ENCODE assay signal across 15 cellular contexts in genomic region chr1:237281481-237281880, GRCh38.
"Had no signal": no experiment of that assay in that cellular context is flagged by ENCODE, and none has a peak within 500 bp of the region (broad histone marks: within the 10 kb centered on the region; RNA-seq: fewer than 3 reads in every experiment).

No MANE protein-coding gene starts in this region.

- H3K4me3 ChIP-seq: lung, ovary, transverse colon had no signal

- H3K27me3 Mint-ChIP-seq: activated naive CD8-positive, alpha-beta T cell treated with anti-CD3 and anti-CD28 coated beads, Interleukin-2, amount 10 ng/mL, durations not matched to agents 7 days and 5 days had no signal

- ATAC-seq: esophagus mucosa had no signal

- H3K27ac Mint-ChIP-seq: activated naive CD8-positive, alpha-beta T cell treated with anti-CD3 and anti-CD28 coated beads, Interleukin-2, amount 10 ng/mL, durations not matched to agents 7 days and 5 days; activated T-helper 1 cell treated with anti-CD3 and anti-CD28 coated beads, Interleukin-12 subunit alpha, Interleukin-12 subunit beta, Interleukin-2, Interleukin-4 antibody, amounts not matched to agents 30 ng/mL and 10 ng/mL and 1 ng/mL, durations not matched to agents 14 hours and 24 hours and 36 hours; brain; T-helper 2 cell treated with Interferon-gamma antibody and Interleukin-4, amounts not matched to agents 5 μg/mL and 100 μg/mL, for 36 hours had no signal

- H3K9me3 ChIP-seq: ovary, transverse colon had no signal

- H3K27ac ChIP-seq: ovary, transverse colon had no signal

- H3K36me3 Mint-ChIP-seq: activated naive CD8-positive, alpha-beta T cell treated with anti-CD3 and anti-CD28 coated beads, Interleukin-2, amount 10 ng/mL, durations not matched to agents 7 days and 5 days; brain had no signal

- H3K4me1 Mint-ChIP-seq: activated naive CD8-positive, alpha-beta T cell treated with anti-CD3 and anti-CD28 coated beads, Interleukin-2, amount 10 ng/mL, durations not matched to agents 7 days and 5 days; neural crest cell had no signal

- DNase-seq: activated CD4-positive, CD25-positive, alpha-beta regulatory T cell treated with anti-CD3 and anti-CD28 coated beads, Interleukin-2, amount 50 U/mL, for 72 hours; activated naive CD4-positive, alpha-beta T cell; activated naive CD8-positive, alpha-beta T cell treated with anti-CD3 and anti-CD28 coated beads, Interleukin-2, amount 10 ng/mL, durations not matched to agents 7 days and 5 days; kidney glomerular epithelial cell; midbrain; ovary; stimulated activated CD4-positive, alpha-beta T cell treated with anti-CD3 and anti-CD28 coated beads, Interleukin-12 subunit alpha, Interleukin-12 subunit beta, amount 100 ng/mL, for 4 hours; stimulated activated CD4-positive, alpha-beta T cell treated with anti-CD3 and anti-CD28 coated beads, Interleukin-2, amount 100 ng/mL, for 24 hours; transverse colon had no signal

- H3K36me3 ChIP-seq: ovary, transverse colon had no signal

- H3K4me1 ChIP-seq: transverse colon had no signal

- H3K4me3 Mint-ChIP-seq: activated naive CD8-positive, alpha-beta T cell treated with anti-CD3 and anti-CD28 coated beads, Interleukin-2, amount 10 ng/mL, durations not matched to agents 7 days and 5 days; activated T-helper 1 cell treated with anti-CD3 and anti-CD28 coated beads, Interleukin-12 subunit alpha, Interleukin-12 subunit beta, Interleukin-2, Interleukin-4 antibody, amounts not matched to agents 30 ng/mL and 10 ng/mL and 1 ng/mL, durations not matched to agents 14 hours and 24 hours and 36 hours; brain; neural crest cell; T-helper 2 cell treated with Interferon-gamma antibody and Interleukin-4, amounts not matched to agents 5 μg/mL and 100 μg/mL, for 36 hours had no signal

- H3K9me3 Mint-ChIP-seq: activated naive CD8-positive, alpha-beta T cell treated with anti-CD3 and anti-CD28 coated beads, Interleukin-2, amount 10 ng/mL, durations not matched to agents 7 days and 5 days; activated T-helper 1 cell treated with anti-CD3 and anti-CD28 coated beads, Interleukin-12 subunit alpha, Interleukin-12 subunit beta, Interleukin-2, Interleukin-4 antibody, amounts not matched to agents 30 ng/mL and 10 ng/mL and 1 ng/mL, durations not matched to agents 14 hours and 24 hours and 36 hours; brain; neural crest cell; T-helper 2 cell treated with Interferon-gamma antibody and Interleukin-4, amounts not matched to agents 5 μg/mL and 100 μg/mL, for 36 hours had no signal

- H3K27me3 ChIP-seq: ovary, transverse colon had no signal
